16 cellular contexts compared by ENCODE assay signal in genomic region chr2:9680082-9680481, GRCh38. TPM values are rescaled to one million over a fixed set of nuclear protein-coding genes. Genes with fewer than 3 reads are reported as not detected.
DNase-seq lines count a peak whose midpoint lies in the region; ATAC-seq, FAIRE-seq and TF ChIP-seq lines count a peak whose summit lies in the region.
"Had no signal": no experiment of that assay in that cellular context is flagged by ENCODE, and none has a peak within 500 bp of the region (broad histone marks: within the 10 kb centered on the region; RNA-seq: fewer than 3 reads in every experiment).

No MANE protein-coding gene starts in this region.

- POLR2A ChIA-PET in activated CD8-positive, alpha-beta T cell treated with anti-CD3 and anti-CD28 coated beads, Interleukin-2, amount 10 ng/mL, durations not matched to agents 7 days and 5 days (lab: Charles Lee) = interaction anchor here (2.1 kb wide), 1 partner anchor 49 kb away, joined by 5 read pairs; the partner anchor contains the start of gene YWHAQ
- POLR2A ChIA-PET in activated CD8-positive, alpha-beta T cell treated with anti-CD3 and anti-CD28 coated beads for 36 hours (lab: Charles Lee) = no interaction called here
- POLR2A ChIA-PET in CD8-positive, alpha-beta memory T cell (lab: Charles Lee) = no interaction called here
- POLR2A ChIA-PET in K562 (lab: Yijun Ruan, JAX) = no interaction called here

- peaks cover 10% of the 10 kb centered on the region for H3K36me3 Mint-ChIP-seq in activated CD8-positive, alpha-beta T cell treated with anti-CD3 and anti-CD28 coated beads, Interleukin-2, amount 10 ng/mL, durations not matched to agents 7 days and 5 days (ENCODE audit: low read depth)
- no peaks in the 10 kb centered on the region for H3K36me3 Mint-ChIP-seq in activated CD8-positive, alpha-beta T cell treated with anti-CD3 and anti-CD28 coated beads for 36 hours (ENCODE audit: low read depth)
- no peaks in the 10 kb centered on the region for H3K36me3 Mint-ChIP-seq in CD8-positive, alpha-beta memory T cell
- no peaks in the 10 kb centered on the region for H3K36me3 Mint-ChIP-seq in natural killer cell treated with Interleukin-12 subunit alpha and Interleukin-12 subunit beta and Interleukin-15 and Interleukin-18, amount 100 ng/mL, for 72 hours
- peaks cover 2% of the 10 kb centered on the region for H3K36me3 Mint-ChIP-seq in activated CD4-positive, alpha-beta T cell treated with anti-CD3 and anti-CD28 coated beads, Interleukin-2, amount 10 ng/mL, durations not matched to agents 24 days and 14 days (ENCODE audit: low read depth)
- H3K36me3 Mint-ChIP-seq: CD4-positive, alpha-beta memory T cell had no signal

- in situ Hi-C loops in K562 (cut with MboI) = no loop called here

- H3K27ac Mint-ChIP-seq in activated CD8-positive, alpha-beta T cell treated with anti-CD3 and anti-CD28 coated beads, Interleukin-2, amount 10 ng/mL, durations not matched to agents 7 days and 5 days = peak overlapping the region; percentile 92
- H3K27ac Mint-ChIP-seq in activated CD8-positive, alpha-beta T cell treated with anti-CD3 and anti-CD28 coated beads for 36 hours = no peak overlapping the region
- peak overlapping the region in 5 of 8 donors; percentile 38 to 98 (median 94) for H3K27ac Mint-ChIP-seq in CD8-positive, alpha-beta memory T cell
- H3K27ac Mint-ChIP-seq in natural killer cell treated with Interleukin-12 subunit alpha and Interleukin-12 subunit beta and Interleukin-15 and Interleukin-18, amount 100 ng/mL, for 72 hours = peak overlapping the region; percentile 87 to 92
- H3K27ac Mint-ChIP-seq in activated CD4-positive, alpha-beta T cell treated with anti-CD3 and anti-CD28 coated beads, Interleukin-2, amount 10 ng/mL, durations not matched to agents 24 days and 14 days = no peak overlapping the region
- H3K27ac Mint-ChIP-seq: H9 had no signal

- H3K4me1 ChIP-seq in CD8-positive, alpha-beta memory T cell (ENCODE audit: insufficient read depth, low read length) = peaks cover 20% of the 10 kb centered on the region
- peaks cover 4 to 13% of the 10 kb centered on the region in 2 experiments; a peak in 3 of 5 replicates for H3K4me1 ChIP-seq in K562 (replicated peaks in 1 of 2; ENCODE audit: control insufficient read depth in 2 of 2, insufficient read depth in 2 of 2, low read length in 2 of 2)

- intact Hi-C loops in activated CD8-positive, alpha-beta T cell treated with anti-CD3 and anti-CD28 coated beads for 36 hours (cut with micrococcal nuclease) = no loop called here
- intact Hi-C loops in K562 (cut with micrococcal nuclease) = no loop called here
- intact Hi-C loops in activated CD4-positive, alpha-beta T cell treated with anti-CD3 and anti-CD28 coated beads, Interleukin-2, amount 10 ng/mL, durations not matched to agents 24 days and 14 days (cut with micrococcal nuclease) = no loop called here

- no peak for TF ChIP-seq CTCF in activated CD8-positive, alpha-beta T cell treated with anti-CD3 and anti-CD28 coated beads for 36 hours (IDR thresholded peaks at IDR 0.05)
- TF ChIP-seq CTCF in K562 (IDR thresholded peaks at IDR 0.05 in 2 of 3, conservative IDR thresholded peaks at IDR 0.05 in 1 of 3; ENCODE audit: insufficient read depth in 2 of 3, low read depth in 1 of 3, low read length in 3 of 3) = no peak

- H3K27me3 Mint-ChIP-seq in activated CD8-positive, alpha-beta T cell treated with anti-CD3 and anti-CD28 coated beads, Interleukin-2, amount 10 ng/mL, durations not matched to agents 7 days and 5 days (ENCODE audit: low read depth) = peaks cover 7% of the 10 kb centered on the region
- H3K27me3 Mint-ChIP-seq in activated CD8-positive, alpha-beta T cell treated with anti-CD3 and anti-CD28 coated beads for 36 hours = no peaks in the 10 kb centered on the region
- H3K27me3 Mint-ChIP-seq in CD8-positive, alpha-beta memory T cell = no peaks in the 10 kb centered on the region
- H3K27me3 Mint-ChIP-seq in natural killer cell treated with Interleukin-12 subunit alpha and Interleukin-12 subunit beta and Interleukin-15 and Interleukin-18, amount 100 ng/mL, for 72 hours = peaks cover 0 to 2% of the 10 kb centered on the region in 2 donors
- H3K27me3 Mint-ChIP-seq in activated CD4-positive, alpha-beta T cell treated with anti-CD3 and anti-CD28 coated beads, Interleukin-2, amount 10 ng/mL, durations not matched to agents 24 days and 14 days = no peaks in the 10 kb centered on the region
- H3K27me3 Mint-ChIP-seq: CD4-positive, alpha-beta memory T cell had no signal

- no TSS peak for BruUV-seq in K562 (replicated peaks; lab: Mats Ljungman, UMichigan)

- no peaks in the 10 kb centered on the region for H3K27me3 ChIP-seq in CD8-positive, alpha-beta memory T cell (ENCODE audit: insufficient read depth, low read length, poor library complexity, severe bottlenecking)
- no peaks in the 10 kb centered on the region for H3K27me3 ChIP-seq in K562 (ENCODE audit: control insufficient read depth in 2 of 2, insufficient read depth in 2 of 2, low read length in 2 of 2)

- H3K9me3 ChIP-seq in CD8-positive, alpha-beta memory T cell (ENCODE audit: low read length) = no peaks in the 10 kb centered on the region
- H3K9me3 ChIP-seq in K562 (replicated peaks; ENCODE audit: control insufficient read depth, insufficient read depth, low read depth, low read length) = no peaks in the 10 kb centered on the region

- 33% methylated on average over 2 of the region's 2 CpGs for WGBS in K562 (ENCODE audit: insufficient coverage, low coverage, missing lambda C conversion rate)

- no peak for TF ChIP-seq RAD21 in K562 (CRISPR knock-in tag; conservative IDR thresholded peaks at IDR 0.05 in 1 of 2, IDR thresholded peaks at IDR 0.05 in 1 of 2)

- no peak overlapping the region for H3K9ac ChIP-seq in K562 (ENCODE audit: insufficient read depth in 1 of 2, low read depth in 2 of 2, low read length in 2 of 2)

- H3K36me3 ChIP-seq in CD8-positive, alpha-beta memory T cell (ENCODE audit: insufficient read depth, low read length) = no peaks in the 10 kb centered on the region
- H3K36me3 ChIP-seq in K562 (ENCODE audit: control insufficient read depth, insufficient read depth, low read length) = no peaks in the 10 kb centered on the region

- no peak overlapping the region for H3K4me3 ChIP-seq in CD8-positive, alpha-beta memory T cell (ENCODE audit: low read length)
- H3K4me3 ChIP-seq in K562 = no peak overlapping the region

- FAIRE-seq in K562 (lab: Jason Lieb, UNC) = peak; percentile 76
- FAIRE-seq: GM12892 had no signal

- CTCF ChIA-PET in activated CD8-positive, alpha-beta T cell treated with anti-CD3 and anti-CD28 coated beads, Interleukin-2, amount 10 ng/mL, durations not matched to agents 7 days and 5 days (lab: Charles Lee) = no interaction called here
- CTCF ChIA-PET in activated CD8-positive, alpha-beta T cell treated with anti-CD3 and anti-CD28 coated beads for 36 hours (lab: Charles Lee) = no interaction called here
- CTCF ChIA-PET in CD8-positive, alpha-beta memory T cell (lab: Charles Lee) = no interaction called here
- CTCF ChIA-PET in K562 (lab: Yijun Ruan, JAX; ENCODE audit: low intra/inter-chr PET ratio) = no interaction called here

- peaks cover 5% of the 10 kb centered on the region for H3K9me3 Mint-ChIP-seq in activated CD8-positive, alpha-beta T cell treated with anti-CD3 and anti-CD28 coated beads, Interleukin-2, amount 10 ng/mL, durations not matched to agents 7 days and 5 days (ENCODE audit: insufficient read depth)
- H3K9me3 Mint-ChIP-seq in activated CD8-positive, alpha-beta T cell treated with anti-CD3 and anti-CD28 coated beads for 36 hours = peaks cover 1% of the 10 kb centered on the region
- H3K9me3 Mint-ChIP-seq in CD8-positive, alpha-beta memory T cell = no peaks in the 10 kb centered on the region
- no peaks in the 10 kb centered on the region for H3K9me3 Mint-ChIP-seq in natural killer cell treated with Interleukin-12 subunit alpha and Interleukin-12 subunit beta and Interleukin-15 and Interleukin-18, amount 100 ng/mL, for 72 hours
- peaks cover 16% of the 10 kb centered on the region for H3K9me3 Mint-ChIP-seq in activated CD4-positive, alpha-beta T cell treated with anti-CD3 and anti-CD28 coated beads, Interleukin-2, amount 10 ng/mL, durations not matched to agents 24 days and 14 days
- H3K9me3 Mint-ChIP-seq: H9 had no signal

- H3K4me1 Mint-ChIP-seq in activated CD8-positive, alpha-beta T cell treated with anti-CD3 and anti-CD28 coated beads, Interleukin-2, amount 10 ng/mL, durations not matched to agents 7 days and 5 days (ENCODE audit: low read depth) = peaks cover 20% of the 10 kb centered on the region
- H3K4me1 Mint-ChIP-seq in activated CD8-positive, alpha-beta T cell treated with anti-CD3 and anti-CD28 coated beads for 36 hours (ENCODE audit: low read depth) = peaks cover 6% of the 10 kb centered on the region
- H3K4me1 Mint-ChIP-seq in CD8-positive, alpha-beta memory T cell = peaks cover 18 to 21% (median 20%) of the 10 kb centered on the region in 3 donors
- H3K4me1 Mint-ChIP-seq in natural killer cell treated with Interleukin-12 subunit alpha and Interleukin-12 subunit beta and Interleukin-15 and Interleukin-18, amount 100 ng/mL, for 72 hours (ENCODE audit: low read depth in 2 of 2) = peaks cover 16 to 24% of the 10 kb centered on the region in 2 donors
- peaks cover 14% of the 10 kb centered on the region for H3K4me1 Mint-ChIP-seq in activated CD4-positive, alpha-beta T cell treated with anti-CD3 and anti-CD28 coated beads, Interleukin-2, amount 10 ng/mL, durations not matched to agents 24 days and 14 days

- H3K27ac ChIP-seq in CD8-positive, alpha-beta memory T cell (ENCODE audit: low read depth, low read length) = no peak overlapping the region
- no peak overlapping the region for H3K27ac ChIP-seq in K562 (ENCODE audit: extremely low read depth, low read depth, low read length)
- H3K27ac ChIP-seq: C4-2B had no signal

- H3K9me1 ChIP-seq in K562 (ENCODE audit: control insufficient read depth, insufficient read depth, low read length) = peaks cover 3% of the 10 kb centered on the region

- H3K4me2 ChIP-seq in K562 (ENCODE audit: insufficient read depth, low read length) = no peak overlapping the region; the same call in 1 of the 2 replicates

- H4K20me1 ChIP-seq in K562 (replicated peaks; ENCODE audit: control insufficient read depth, insufficient read depth, low read length) = no peaks in the 10 kb centered on the region

- H2AFZ ChIP-seq in K562 (ENCODE audit: low read depth, low read length) = peak overlapping the region; percentile 71

- no peak; the same call in 1 of the 2 replicates for TF ChIP-seq EP300 in K562 (IDR thresholded peaks at IDR 0.05; ENCODE audit: low read length)

- no peak for DNase-seq in activated CD8-positive, alpha-beta T cell treated with anti-CD3 and anti-CD28 coated beads, Interleukin-2, amount 10 ng/mL, durations not matched to agents 7 days and 5 days
- no peak for DNase-seq in activated CD8-positive, alpha-beta T cell treated with anti-CD3 and anti-CD28 coated beads for 36 hours
- DNase-seq in CD8-positive, alpha-beta memory T cell = no peak
- DNase-seq in K562 (ENCODE audit: extremely low read depth in 1 of 4, low spot score in 3 of 4) (peak in 1 of 4 experiments; percentile 34), kidney tubule cell (ENCODE audit: low spot score) (no peak), NCI-H446 treated with DMSO at 0.1 percent for 48 hours (lab: John Stamatoyannopoulos, UW) (no peak)
- no peak for DNase-seq in natural killer cell treated with Interleukin-12 subunit alpha and Interleukin-12 subunit beta and Interleukin-15 and Interleukin-18, amount 100 ng/mL, for 72 hours (ENCODE audit: low spot score)
- DNase-seq in activated CD4-positive, alpha-beta T cell treated with anti-CD3 and anti-CD28 coated beads, Interleukin-2, amount 10 ng/mL, durations not matched to agents 24 days and 14 days = no peak
- DNase-seq: ACHN; CD4-positive, alpha-beta memory T cell; COR-L47; DND-41; GOT3; H9 had no signal

- H3K79me2 ChIP-seq in K562 (ENCODE audit: control insufficient read depth, insufficient read depth, low read length) = no peaks in the 10 kb centered on the region

- no peak for TF ChIP-seq POLR2A in K562 (conservative IDR thresholded peaks at IDR 0.05)

- no peak for ATAC-seq in activated CD8-positive, alpha-beta T cell treated with anti-CD3 and anti-CD28 coated beads, Interleukin-2, amount 10 ng/mL, durations not matched to agents 7 days and 5 days
- no peak for ATAC-seq in activated CD8-positive, alpha-beta T cell treated with anti-CD3 and anti-CD28 coated beads for 36 hours
- peak; percentile 15; the same call in 1 of the 3 replicates for ATAC-seq in K562
- ATAC-seq in natural killer cell treated with Interleukin-12 subunit alpha and Interleukin-12 subunit beta and Interleukin-15 and Interleukin-18, amount 100 ng/mL, for 72 hours = no peak

- no peak overlapping the region for H3K4me3 Mint-ChIP-seq in activated CD8-positive, alpha-beta T cell treated with anti-CD3 and anti-CD28 coated beads, Interleukin-2, amount 10 ng/mL, durations not matched to agents 7 days and 5 days
- H3K4me3 Mint-ChIP-seq in activated CD8-positive, alpha-beta T cell treated with anti-CD3 and anti-CD28 coated beads for 36 hours = no peak overlapping the region
- H3K4me3 Mint-ChIP-seq in CD8-positive, alpha-beta memory T cell = no peak overlapping the region
- H3K4me3 Mint-ChIP-seq in natural killer cell treated with Interleukin-12 subunit alpha and Interleukin-12 subunit beta and Interleukin-15 and Interleukin-18, amount 100 ng/mL, for 72 hours = no peak overlapping the region
- H3K4me3 Mint-ChIP-seq in activated CD4-positive, alpha-beta T cell treated with anti-CD3 and anti-CD28 coated beads, Interleukin-2, amount 10 ng/mL, durations not matched to agents 24 days and 14 days = no peak overlapping the region
- H3K4me3 Mint-ChIP-seq: H9 had no signal

RNA-seq across cellular contexts. Expression of gene YWHAQ, which starts 49.3 kb away (rescaled TPM):
- 100 to 1,000 TPM; 292 to 315 TPM for total RNA-seq in activated CD8-positive, alpha-beta T cell treated with anti-CD3 and anti-CD28 coated beads, Interleukin-2, amount 10 ng/mL, durations not matched to agents 7 days and 5 days
- 100 to 1,000 TPM; 341 to 368 TPM for total RNA-seq in activated CD8-positive, alpha-beta T cell treated with anti-CD3 and anti-CD28 coated beads for 36 hours
- total RNA-seq in CD8-positive, alpha-beta memory T cell = 100 to 1,000 TPM; 560 to 565 TPM
- polyA plus RNA-seq in CD8-positive, alpha-beta memory T cell = 358 TPM
- total RNA-seq in K562 (2011; cell fraction: chromatin; rRNA removed; ENCODE audit: low replicate concordance) = 25.2 and 50.9 TPM in 2 replicates
- 29.5 and 31.5 TPM in 2 replicates for total RNA-seq in K562 (2011; cell fraction: nucleolus; rRNA removed)
- total RNA-seq in K562 (2011; cell fraction: nucleoplasm; rRNA removed) = 48.2 and 73.2 TPM in 2 replicates
- total RNA-seq in K562 (2014; rRNA removed) = 97.7 and 108 TPM in 2 replicates
- total RNA-seq in K562 (2014; rRNA removed; fragmentation: Illumina TruSeq; extraction: Trizol) = 276 and 301 TPM in 2 replicates
- total RNA-seq in K562 (2015; rRNA removed; fragmentation: Illumina TruSeq; extraction: Trizol) = 191 and 203 TPM in 2 replicates
- total RNA-seq in K562 (2021) = 263 and 267 TPM in 2 replicates
- 245 and 359 TPM in 2 replicates for polyA plus RNA-seq in K562 (2011; rRNA removed)
- 102 and 143 TPM in 2 replicates for polyA plus RNA-seq in K562 (2011; cell fraction: cytosol; rRNA removed)
- polyA plus RNA-seq in K562 (2011; cell fraction: nucleus; rRNA removed) = 48.6 and 76.4 TPM in 2 replicates
- 186 and 231 TPM in 2 replicates for polyA plus RNA-seq in K562 (2012)
- polyA plus RNA-seq in K562 (2014; fragmentation: Illumina TruSeq; extraction: Trizol) = 218 and 243 TPM in 2 replicates
- 10 to 100 TPM; 63.1 to 79.2 TPM for polyA plus RNA-seq in K562 (2014; fragmentation: Nextera tagmentation; extraction: Ambion mirVana)
- polyA plus RNA-seq in K562 (2014; rRNA removed) = 151 and 178 TPM in 2 replicates
- 327 and 372 TPM in 2 replicates for polyA minus RNA-seq in K562 (2011; rRNA and poly(A)+ RNA removed)
- polyA minus RNA-seq in K562 (2011; cell fraction: cytosol; rRNA and poly(A)+ RNA removed) = 162 and 201 TPM in 2 replicates
- polyA minus RNA-seq in K562 (2011; cell fraction: nucleus; rRNA and poly(A)+ RNA removed) = 20.7 and 42.0 TPM in 2 replicates
- total RNA-seq in natural killer cell treated with Interleukin-12 subunit alpha and Interleukin-12 subunit beta and Interleukin-15 and Interleukin-18, amount 100 ng/mL, for 72 hours = 100 to 1,000 TPM; 221 to 318 TPM
- total RNA-seq in activated CD4-positive, alpha-beta T cell treated with anti-CD3 and anti-CD28 coated beads, Interleukin-2, amount 10 ng/mL, durations not matched to agents 24 days and 14 days = 321 and 335 TPM in 2 replicates

Comparison
In these comparisons a context has a peak if more than half of its experiments do, and no peak if none do; other contexts are left out.
1. H3K27ac Mint-ChIP-seq: peak in activated CD8-positive, alpha-beta T cell treated with anti-CD3 and anti-CD28 coated beads, Interleukin-2, amount 10 ng/mL, durations not matched to agents 7 days and 5 days (single experiment), CD8-positive, alpha-beta memory T cell (5 of 8) and natural killer cell treated with Interleukin-12 subunit alpha and Interleukin-12 subunit beta and Interleukin-15 and Interleukin-18, amount 100 ng/mL, for 72 hours (2 of 2); none in activated CD8-positive, alpha-beta T cell treated with anti-CD3 and anti-CD28 coated beads for 36 hours (single experiment) and activated CD4-positive, alpha-beta T cell treated with anti-CD3 and anti-CD28 coated beads, Interleukin-2, amount 10 ng/mL, durations not matched to agents 24 days and 14 days (single experiment).